In genomic region chr22:16808744-16809143, GRCh38 we compare ENCODE assay signal across 1 cellular context.
TF ChIP-seq lines count a peak whose summit lies in the region.

No MANE protein-coding gene starts in this region.

TF ChIP-seq in K562, 482 proteins besides CTCF, POLR2A, EP300 and RAD21:
- TF ChIP-seq FOXK2 (conservative IDR thresholded peaks at IDR 0.05 in 1 of 2, IDR thresholded peaks at IDR 0.05 in 1 of 2; ENCODE audit: low read depth in 2 of 2) (no peak), HNRNPK (IDR thresholded peaks at IDR 0.05; ENCODE audit: low read depth, low read length, poor library complexity, severe bottlenecking) (peak; percentile 55), POLR2H (tag; IDR thresholded peaks at IDR 0.05; ENCODE audit: low read depth) (peak; percentile 50; the same call in 1 of the 2 replicates), SMARCA5 (IDR thresholded peaks at IDR 0.05) (no peak), FIP1L1 (IDR thresholded peaks at IDR 0.05; ENCODE audit: low read depth, low read length, poor library complexity, severe bottlenecking) (peak; percentile 58), DEAF1 (CRISPR knock-in tag; IDR thresholded peaks at IDR 0.05) (no peak), POLR2AphosphoS5 (IDR thresholded peaks at IDR 0.05; ENCODE audit: control insufficient read depth, insufficient read depth, low read depth, low read length) (peak; percentile 28; the same call in 1 of the 2 replicates), CCNT2 (IDR thresholded peaks at IDR 0.05; ENCODE audit: borderline replicate concordance, extremely low read depth, insufficient read length, low read depth, low read length) (peak; percentile 26)
TF ChIP-seq in K562: peak in this region for 5.
